Comparison of ENCODE assay signal across 1 cellular context in genomic region chr18:32010124-32010745, GRCh38.
TF ChIP-seq lines count a peak whose summit lies in the region.

No MANE protein-coding gene starts in this region.

TF ChIP-seq in HCT116, 20 proteins besides CTCF, POLR2A, EP300 and RAD21:
- TF ChIP-seq CBX3 (IDR thresholded peaks at IDR 0.05; ENCODE audit: low read depth) (no peak), JUND (IDR thresholded peaks at IDR 0.05) (peak; percentile 24; the same call in 1 of the 2 replicates), ZFX (IDR thresholded peaks at IDR 0.05) (no peak), FOSL1 (IDR thresholded peaks at IDR 0.05; ENCODE audit: low read depth) (peak; percentile 31; the same call in 1 of the 2 replicates), ZNF274 (IDR thresholded peaks at IDR 0.05; ENCODE audit: low read depth, low read length) (no peak), YY1 (IDR thresholded peaks at IDR 0.05; ENCODE audit: extremely low read depth, insufficient replicate concordance, low read depth, low read length) (no peak)
TF ChIP-seq in HCT116: peak in this region for 2.
